Comparison of ENCODE assay signal across 33 cellular contexts in the genomic region with DNA sequence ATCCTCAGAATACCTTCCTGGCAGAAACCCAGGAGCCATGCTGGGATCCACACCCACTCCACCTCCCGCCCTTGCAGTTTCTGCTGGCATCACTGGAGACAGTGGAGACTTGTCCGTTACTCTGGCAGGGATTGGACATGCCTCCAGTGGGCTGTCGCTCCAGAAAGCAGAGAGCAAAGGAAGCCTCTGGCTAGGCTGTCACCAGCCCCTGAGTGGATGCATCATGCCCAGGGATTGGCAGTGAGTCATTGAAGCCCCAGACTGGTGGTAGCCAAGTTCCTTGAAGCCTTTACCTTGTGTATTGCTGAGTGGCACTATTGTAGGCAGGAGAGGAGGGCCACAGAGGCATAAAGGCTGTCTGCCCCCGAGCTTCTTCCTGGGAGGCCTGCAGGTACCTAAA. TPM values are rescaled to one million over a fixed set of nuclear protein-coding genes. Genes with fewer than 3 reads are reported as not detected.
DNase-seq lines count a peak whose midpoint lies in the region; ATAC-seq, FAIRE-seq and TF ChIP-seq lines count a peak whose summit lies in the region.
"Had no signal": no experiment of that assay in that cellular context is flagged by ENCODE, and none has a peak within 500 bp of the region (broad histone marks: within the 10 kb centered on the region; RNA-seq: fewer than 3 reads in every experiment).

No MANE protein-coding gene starts in this region.

- FAIRE-seq in H54 (lab: Jason Lieb, UNC) (no peak), RCC 7860 (lab: Jason Lieb, UNC) (no peak), GM19239 (lab: Jason Lieb, UNC) (no peak)
- FAIRE-seq: frontal cortex, GM12892, small intestine, TTC549 had no signal

- DNase-seq in A172 (ENCODE audit: low spot score): peak; percentile 45
- peak; percentile 70 for DNase-seq in H54 (ENCODE audit: insufficient read length, low spot score)
- peak; percentile 57 for DNase-seq in RCC 7860 (ENCODE audit: low spot score)
- DNase-seq in foreskin keratinocyte: peak; percentile 30 to 52
- no peak for DNase-seq in HuH-7 (ENCODE audit: low spot score)
- no peak for DNase-seq in GM19239 (ENCODE audit: insufficient read length, low spot score)
- DNase-seq in SJCRH30: no peak
- DNase-seq in NAMALWA (ENCODE audit: low spot score): no peak
- DNase-seq: activated CD4-positive, CD25-positive, alpha-beta regulatory T cell treated with anti-CD3 and anti-CD28 coated beads, Interleukin-2, amount 50 U/mL, for 72 hours; activated CD8-positive, alpha-beta T cell treated with anti-CD3 and anti-CD28 coated beads for 36 hours; body of pancreas; C1 segment of cervical spinal cord; Caco-2; effector memory CD4-positive, alpha-beta T cell; HFFc6; KG1; left ventricle myocardium superior; midbrain; natural killer cell; NCI-H1105; NCI-H2029; NCI-H2227 treated with DMSO at 0.1 percent for 48 hours; NCI-H748 treated with DMSO at 0.1 percent for 48 hours; Right ventricle myocardium superior; small intestine; stimulated activated CD4-positive, alpha-beta T cell treated with anti-CD3 and anti-CD28 coated beads, Interleukin-1b, Interleukin-23, amount 100 ng/mL, for 48 hours; SW 1271; upper lobe of left lung had no signal

- 0 out of 2 replicates have a peak, but pooled peaks cover 2% of the 10 kb centered on the region for H3K9me3 ChIP-seq in SJCRH30 (replicated peaks)
- H3K9me3 ChIP-seq: body of pancreas, Caco-2, upper lobe of left lung had no signal

- H3K4me3 ChIP-seq in SJCRH30: no peak overlapping the region
- H3K4me3 ChIP-seq: body of pancreas, esophagus muscularis mucosa, hepatocyte, upper lobe of left lung had no signal

- no peak for TF ChIP-seq CTCF in foreskin keratinocyte (conservative IDR thresholded peaks at IDR 0.05)

- H3K27me3 ChIP-seq in foreskin keratinocyte (peaks cover 3% of the 10 kb centered on the region), SJCRH30 (no peaks in the 10 kb centered on the region)
- H3K27me3 ChIP-seq: body of pancreas, esophagus muscularis mucosa, hepatocyte, upper lobe of left lung had no signal

- peak; percentile 77 for ATAC-seq in foreskin keratinocyte
- ATAC-seq: activated CD8-positive, alpha-beta T cell treated with anti-CD3 and anti-CD28 coated beads for 36 hours; body of pancreas; left ventricle myocardium superior; natural killer cell had no signal

- no peak overlapping the region for H3K27ac ChIP-seq in foreskin keratinocyte
- H3K27ac ChIP-seq in SJCRH30: no peak overlapping the region
- H3K27ac ChIP-seq: body of pancreas, esophagus muscularis mucosa, upper lobe of left lung had no signal

- no peaks in the 10 kb centered on the region for H3K4me1 ChIP-seq in foreskin keratinocyte
- no peaks in the 10 kb centered on the region for H3K4me1 ChIP-seq in SJCRH30
- H3K4me1 ChIP-seq: body of pancreas, esophagus muscularis mucosa had no signal

- no peak for TF ChIP-seq POLR2A in H54 (IDR thresholded peaks at IDR 0.05; ENCODE audit: low read depth, low read length)

- H3K36me3 ChIP-seq in SJCRH30: no peaks in the 10 kb centered on the region
- H3K36me3 ChIP-seq: esophagus muscularis mucosa, upper lobe of left lung had no signal

RNA-seq across cellular contexts. Expression of a gene that starts 34.8 kb away (rescaled TPM):
- 6.5 and 8.2 TPM in 2 replicates for total RNA-seq in A172 (2014; rRNA removed; shearing (Covaris generic))
- 4.4 and 5.4 TPM in 2 replicates for total RNA-seq in foreskin keratinocyte
- 1.7 and 2.4 TPM in 2 replicates for polyA plus RNA-seq in foreskin keratinocyte
- 13.8 and 17.7 TPM in 2 replicates for total RNA-seq in SJCRH30 (2014; rRNA removed; shearing (Covaris generic))

Comparison
In these comparisons a context has a peak if more than half of its experiments do, and no peak if none do; other contexts are left out.
1. DNase-seq: peak in A172 (single experiment), H54 (single experiment), RCC 7860 (single experiment) and foreskin keratinocyte (2 of 2); none in HuH-7 (single experiment), GM19239 (single experiment), SJCRH30 (0 of 2) and NAMALWA (single experiment).